Comparison of ENCODE assay signal across 7 cellular contexts in the genomic region with DNA sequence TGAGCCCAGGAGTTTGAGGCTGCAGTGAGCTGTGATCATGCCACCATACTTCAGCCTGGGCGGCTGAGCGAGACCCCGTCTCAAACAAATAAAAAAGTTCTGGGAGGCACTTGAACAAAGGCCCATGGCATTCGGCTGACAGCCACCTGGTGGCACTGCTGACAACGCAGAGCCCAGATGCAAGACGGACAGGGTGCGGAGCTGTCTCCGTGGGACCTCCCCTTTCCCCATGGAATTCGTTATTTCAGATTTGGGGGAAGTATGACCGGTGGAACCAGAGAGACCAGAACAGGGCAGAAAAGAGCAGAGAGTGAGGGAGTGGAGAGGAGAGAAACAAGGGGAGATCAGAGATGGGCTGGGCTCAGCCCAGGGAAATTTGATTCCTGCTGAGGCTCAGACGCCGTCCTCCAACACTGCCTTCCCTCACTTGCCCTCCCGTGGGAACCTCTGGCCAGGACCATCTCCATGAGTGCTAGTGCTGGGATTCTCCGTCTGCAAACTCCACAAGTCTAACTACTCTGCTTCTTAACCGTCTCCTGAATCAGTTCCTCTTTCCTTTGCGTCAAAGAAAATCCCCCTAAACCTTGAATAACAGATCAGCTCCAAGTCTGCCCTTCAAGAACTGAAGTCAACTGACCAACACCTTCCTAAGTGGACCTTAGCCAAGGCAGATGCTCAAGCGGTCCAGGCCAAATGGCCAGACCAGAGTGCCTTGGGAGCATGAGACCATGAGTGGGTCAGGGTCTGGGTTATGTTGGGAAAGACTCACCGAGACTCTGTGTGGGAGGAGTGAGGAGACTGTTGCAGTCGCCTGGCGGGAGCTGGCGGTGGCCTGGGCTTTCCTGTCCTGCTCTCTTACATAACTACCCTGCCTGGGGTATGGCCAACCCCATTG. TPM values are rescaled to one million over a fixed set of nuclear protein-coding genes. Genes with fewer than 3 reads are reported as not detected.
DNase-seq lines count a peak whose midpoint lies in the region; ATAC-seq, FAIRE-seq and TF ChIP-seq lines count a peak whose summit lies in the region.
"Had no signal": no experiment of that assay in that cellular context is flagged by ENCODE, and none has a peak within 500 bp of the region (broad histone marks: within the 10 kb centered on the region; RNA-seq: fewer than 3 reads in every experiment).

No MANE protein-coding gene starts in this region.

- H3K9me2 ChIP-seq in OCI-LY1 (ENCODE audit: low read depth, low read length), result no peaks in the 10 kb centered on the region

- H3K79me2 ChIP-seq in OCI-LY1 (ENCODE audit: insufficient read depth, low read length), result peaks cover 20% of the 10 kb centered on the region

- no peaks in the 10 kb centered on the region for H4K20me1 ChIP-seq in OCI-LY1 (ENCODE audit: insufficient read depth, low read length)

- no peaks in the 10 kb centered on the region for H3K9me3 ChIP-seq in OCI-LY1 (ENCODE audit: low read length)

- FAIRE-seq in GM19239 (lab: Jason Lieb, UNC), result no peak

- ATAC-seq in esophagus mucosa, result no peak

- no peaks in the 10 kb centered on the region for H3K27me3 ChIP-seq in GM06990 (replicated peaks; ENCODE audit: control insufficient read depth, insufficient read depth, low read length)
- no peaks in the 10 kb centered on the region for H3K27me3 ChIP-seq in OCI-LY1 (ENCODE audit: insufficient read depth, low read length)
- H3K27me3 ChIP-seq in kidney epithelial cell (ENCODE audit: control insufficient read depth, insufficient read depth, low read length), result no peaks in the 10 kb centered on the region

- H3K4me1 ChIP-seq in OCI-LY1 (ENCODE audit: insufficient read depth, low read length, severe bottlenecking), result peaks cover 72% of the 10 kb centered on the region

- no peak overlapping the region for H3K4me3 ChIP-seq in GM06990 (replicated peaks; ENCODE audit: low read depth, low read length)
- H3K4me3 ChIP-seq in OCI-LY1 (ENCODE audit: low read depth, low read length, poor library complexity, severe bottlenecking), result peak overlapping the region; percentile 1
- H3K4me3 ChIP-seq in kidney epithelial cell (ENCODE audit: low read depth, low read length), result no peak overlapping the region

- H3K27ac ChIP-seq in OCI-LY1 (ENCODE audit: low read depth, low read length, poor library complexity, severe bottlenecking), result peak overlapping the region; percentile 80

- H3K4me2 ChIP-seq in OCI-LY1 (ENCODE audit: low read length), result peak overlapping the region; percentile 22; the same call in 1 of the 2 replicates

- H3F3A ChIP-seq in OCI-LY1 (ENCODE audit: insufficient read depth, low read length), result no peaks in the 10 kb centered on the region

- H3K9ac ChIP-seq in OCI-LY1 (ENCODE audit: low read length), result peak overlapping the region; percentile 9; the same call in 1 of the 2 replicates

- H3K36me3 ChIP-seq in GM06990 (ENCODE audit: control insufficient read depth, insufficient read depth, low read length) (peaks cover 35% of the 10 kb centered on the region), OCI-LY1 (ENCODE audit: insufficient read depth, low read length) (peaks cover 77% of the 10 kb centered on the region), kidney epithelial cell (ENCODE audit: control insufficient read depth, insufficient read depth, low read length) (peaks cover 4% of the 10 kb centered on the region)

- no peak for DNase-seq in GM06990 (ENCODE audit: extremely low read depth, insufficient read length)
- DNase-seq in kidney epithelial cell (ENCODE audit: low read depth), result no peak
- DNase-seq in AML-193 (lab: John Stamatoyannopoulos, UW), result no peak
- DNase-seq in GM19239 (ENCODE audit: insufficient read length, low spot score), result no peak
- DNase-seq: NCI-H774 had no signal

- TF ChIP-seq CTCF in GM06990 (IDR thresholded peaks at IDR 0.05; ENCODE audit: insufficient read depth, low read length, poor library complexity, severe bottlenecking), result peak; percentile 59
- TF ChIP-seq CTCF in OCI-LY1 (IDR thresholded peaks at IDR 0.05; ENCODE audit: low read length), result peak; percentile 77
- TF ChIP-seq CTCF in kidney epithelial cell (IDR thresholded peaks at IDR 0.05; ENCODE audit: insufficient read depth, low read length, poor library complexity, severe bottlenecking), result peak; percentile 27

- H2AFZ ChIP-seq in OCI-LY1 (ENCODE audit: low read length), result no peak overlapping the region

RNA-seq across cellular contexts. Expression of a gene that starts 11.9 kb away (rescaled TPM):
- 22.4 and 22.7 TPM in 2 replicates for total RNA-seq in kidney epithelial cell
- 15.1 TPM for total RNA-seq in esophagus mucosa

RNA-seq across cellular contexts. Expression of a gene that starts 12.2 kb away (rescaled TPM):
- total RNA-seq in kidney epithelial cell (61.1 and 66.0 TPM in 2 replicates), esophagus mucosa (23.6 TPM)

RNA-seq across cellular contexts. Expression of a gene that starts 20.4 kb away (rescaled TPM):
- total RNA-seq in kidney epithelial cell, result 6.2 and 8.2 TPM in 2 replicates
- total RNA-seq in esophagus mucosa, result not detected

RNA-seq across cellular contexts. Expression of a gene that starts 39.6 kb away (rescaled TPM):
- 17.4 and 28.1 TPM in 2 replicates for total RNA-seq in kidney epithelial cell
- total RNA-seq in esophagus mucosa, result 15.8 TPM

RNA-seq across cellular contexts. Expression of a gene that starts 39.9 kb away (rescaled TPM):
- total RNA-seq in kidney epithelial cell (23.2 and 34.6 TPM in 2 replicates), esophagus mucosa (32.7 TPM)

Comparison
In these comparisons a context has a peak if more than half of its experiments do, and no peak if none do; other contexts are left out.
1. CTCF ChIP-seq: peak in every context shown above with its lines; median percentile 77 in OCI-LY1; 59 in GM06990; 27 in kidney epithelial cell.